In genomic region chr5:124596595-124597388, GRCh38 we compare ENCODE assay signal across 9 cellular contexts.
DNase-seq lines count a peak whose midpoint lies in the region; ATAC-seq and TF ChIP-seq lines count a peak whose summit lies in the region.
"Had no signal": no experiment of that assay in that cellular context is flagged by ENCODE, and none has a peak within 500 bp of the region (broad histone marks: within the 10 kb centered on the region; RNA-seq: fewer than 3 reads in every experiment).

No MANE protein-coding gene starts in this region.

- peak; percentile 44 for ATAC-seq in HG02852 (IDR thresholded peaks at IDR 0.05; ENCODE audit: unreplicated experiment)

- no peaks in the 10 kb centered on the region for H3K36me3 ChIP-seq in right atrium auricular region

- H3K4me3 ChIP-seq in astrocyte of the cerebellum (ENCODE audit: low read depth, low read length) = no peak overlapping the region
- H3K4me3 ChIP-seq in right atrium auricular region = no peak overlapping the region

- in situ Hi-C loops in ACHN (cut with HindIII; ENCODE audit: low pct_ligation_motif_present, low pct_unique_long_range_greater_than_20kb, low sequenced_read_pairs) = no loop called here
- in situ Hi-C loops in astrocyte of the cerebellum (cut with HindIII; ENCODE audit: low sequenced_read_pairs) = no loop called here

- H3K27me3 ChIP-seq in right atrium auricular region = no peaks in the 10 kb centered on the region

- peaks cover 0 to 17% of the 10 kb centered on the region in 2 donors for H3K4me1 ChIP-seq in right atrium auricular region

- no peak overlapping the region for H3K27ac ChIP-seq in right atrium auricular region

- TF ChIP-seq CTCF in astrocyte of the cerebellum (IDR thresholded peaks at IDR 0.05; ENCODE audit: low read depth, low read length, missing control alignments) (no peak), right atrium auricular region (IDR thresholded peaks at IDR 0.05) (no peak)

- TF ChIP-seq POLR2A in erythroblast (IDR thresholded peaks at IDR 0.05; ENCODE audit: low read length) = no peak

- DNase-seq in ACHN = peak; percentile 50
- peak; percentile 80 for DNase-seq in astrocyte of the cerebellum (ENCODE audit: low read depth)
- peak; percentile 97 for DNase-seq in kidney tubule cell (ENCODE audit: low spot score)
- DNase-seq in retina = no peak
- no peak for DNase-seq in erythroblast (lab: John Stamatoyannopoulos, UW)
- DNase-seq in right atrium auricular region (ENCODE audit: low spot score) = no peak
- no peak for DNase-seq in NOMO-1 treated with DMSO at 0.1 percent for 48 hours (lab: John Stamatoyannopoulos, UW; ENCODE audit: unreplicated experiment)
- DNase-seq: effector CD4-positive, alpha-beta T cell had no signal

- H3K9me3 ChIP-seq in right atrium auricular region = no peaks in the 10 kb centered on the region

Comparison
In these comparisons a context has a peak if more than half of its experiments do, and no peak if none do; other contexts are left out.
1. DNase-seq: peak in ACHN (single experiment), astrocyte of the cerebellum (single experiment) and kidney tubule cell (single experiment); none in retina (single experiment), erythroblast (0 of 2), right atrium auricular region (single experiment) and NOMO-1 treated with DMSO at 0.1 percent for 48 hours (single experiment).